In the genomic region with DNA sequence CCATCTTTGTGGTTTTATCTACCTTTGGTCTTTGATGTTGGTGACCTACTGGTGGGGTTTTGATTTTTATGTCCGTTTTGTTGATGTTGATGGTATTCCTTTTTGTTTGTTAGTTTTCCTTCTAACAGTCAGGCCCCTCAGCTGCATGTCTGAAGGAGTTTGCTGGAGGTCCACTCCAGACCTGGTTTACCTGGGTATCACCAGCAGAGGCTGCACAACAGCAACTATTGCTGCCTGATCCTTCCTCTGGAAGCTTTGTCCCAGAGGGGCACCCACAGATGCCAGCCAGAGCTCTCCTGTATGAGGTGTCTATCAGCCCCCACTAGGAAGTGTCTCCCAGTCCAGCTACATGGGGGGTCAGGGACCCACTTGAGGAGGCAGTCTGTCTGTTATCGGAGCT, we compare ENCODE assay signal across 1 cellular context.
TF ChIP-seq lines count a peak whose summit lies in the region.

No MANE protein-coding gene starts in this region.

TF ChIP-seq in HCT116, 20 proteins besides CTCF, POLR2A, EP300 and RAD21:
- no peak for TF ChIP-seq CBX3 (IDR thresholded peaks at IDR 0.05; ENCODE audit: low read depth)
- TF ChIP-seq, protein P1, sequence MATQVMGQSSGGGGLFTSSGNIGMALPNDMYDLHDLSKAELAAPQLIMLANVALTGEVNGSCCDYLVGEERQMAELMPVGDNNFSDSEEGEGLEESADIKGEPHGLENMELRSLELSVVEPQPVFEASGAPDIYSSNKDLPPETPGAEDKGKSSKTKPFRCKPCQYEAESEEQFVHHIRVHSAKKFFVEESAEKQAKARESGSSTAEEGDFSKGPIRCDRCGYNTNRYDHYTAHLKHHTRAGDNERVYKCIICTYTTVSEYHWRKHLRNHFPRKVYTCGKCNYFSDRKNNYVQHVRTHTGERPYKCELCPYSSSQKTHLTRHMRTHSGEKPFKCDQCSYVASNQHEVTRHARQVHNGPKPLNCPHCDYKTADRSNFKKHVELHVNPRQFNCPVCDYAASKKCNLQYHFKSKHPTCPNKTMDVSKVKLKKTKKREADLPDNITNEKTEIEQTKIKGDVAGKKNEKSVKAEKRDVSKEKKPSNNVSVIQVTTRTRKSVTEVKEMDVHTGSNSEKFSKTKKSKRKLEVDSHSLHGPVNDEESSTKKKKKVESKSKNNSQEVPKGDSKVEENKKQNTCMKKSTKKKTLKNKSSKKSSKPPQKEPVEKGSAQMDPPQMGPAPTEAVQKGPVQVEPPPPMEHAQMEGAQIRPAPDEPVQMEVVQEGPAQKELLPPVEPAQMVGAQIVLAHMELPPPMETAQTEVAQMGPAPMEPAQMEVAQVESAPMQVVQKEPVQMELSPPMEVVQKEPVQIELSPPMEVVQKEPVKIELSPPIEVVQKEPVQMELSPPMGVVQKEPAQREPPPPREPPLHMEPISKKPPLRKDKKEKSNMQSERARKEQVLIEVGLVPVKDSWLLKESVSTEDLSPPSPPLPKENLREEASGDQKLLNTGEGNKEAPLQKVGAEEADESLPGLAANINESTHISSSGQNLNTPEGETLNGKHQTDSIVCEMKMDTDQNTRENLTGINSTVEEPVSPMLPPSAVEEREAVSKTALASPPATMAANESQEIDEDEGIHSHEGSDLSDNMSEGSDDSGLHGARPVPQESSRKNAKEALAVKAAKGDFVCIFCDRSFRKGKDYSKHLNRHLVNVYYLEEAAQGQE (IDR thresholded peaks at IDR 0.05; ENCODE audit: low read depth) = no peak
- no peak for TF ChIP-seq SIN3A (IDR thresholded peaks at IDR 0.05; ENCODE audit: low read depth)
- TF ChIP-seq POLR2AphosphoS5 (IDR thresholded peaks at IDR 0.05; ENCODE audit: low read depth, low read length) = no peak
- TF ChIP-seq EZH2phosphoT487 (IDR thresholded peaks at IDR 0.05; ENCODE audit: borderline replicate concordance) = no peak
- TF ChIP-seq, protein P2, sequence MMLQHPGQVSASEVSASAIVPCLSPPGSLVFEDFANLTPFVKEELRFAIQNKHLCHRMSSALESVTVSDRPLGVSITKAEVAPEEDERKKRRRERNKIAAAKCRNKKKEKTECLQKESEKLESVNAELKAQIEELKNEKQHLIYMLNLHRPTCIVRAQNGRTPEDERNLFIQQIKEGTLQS (IDR thresholded peaks at IDR 0.05) = no peak
- no peak for TF ChIP-seq ELF1 (IDR thresholded peaks at IDR 0.05; ENCODE audit: borderline replicate concordance, low read depth)
- no peak for TF ChIP-seq EGR1 (IDR thresholded peaks at IDR 0.05; ENCODE audit: low read depth)
- TF ChIP-seq SRF (IDR thresholded peaks at IDR 0.05; ENCODE audit: low read depth) = no peak
- no peak for TF ChIP-seq FOSL1 (IDR thresholded peaks at IDR 0.05; ENCODE audit: low read depth)
- no peak for TF ChIP-seq EZH2 (IDR thresholded peaks at IDR 0.05)
- TF ChIP-seq TCF7L2 (IDR thresholded peaks at IDR 0.05; ENCODE audit: borderline replicate concordance, extremely low read depth, insufficient read depth, insufficient read length) = no peak
- TF ChIP-seq, protein P3, sequence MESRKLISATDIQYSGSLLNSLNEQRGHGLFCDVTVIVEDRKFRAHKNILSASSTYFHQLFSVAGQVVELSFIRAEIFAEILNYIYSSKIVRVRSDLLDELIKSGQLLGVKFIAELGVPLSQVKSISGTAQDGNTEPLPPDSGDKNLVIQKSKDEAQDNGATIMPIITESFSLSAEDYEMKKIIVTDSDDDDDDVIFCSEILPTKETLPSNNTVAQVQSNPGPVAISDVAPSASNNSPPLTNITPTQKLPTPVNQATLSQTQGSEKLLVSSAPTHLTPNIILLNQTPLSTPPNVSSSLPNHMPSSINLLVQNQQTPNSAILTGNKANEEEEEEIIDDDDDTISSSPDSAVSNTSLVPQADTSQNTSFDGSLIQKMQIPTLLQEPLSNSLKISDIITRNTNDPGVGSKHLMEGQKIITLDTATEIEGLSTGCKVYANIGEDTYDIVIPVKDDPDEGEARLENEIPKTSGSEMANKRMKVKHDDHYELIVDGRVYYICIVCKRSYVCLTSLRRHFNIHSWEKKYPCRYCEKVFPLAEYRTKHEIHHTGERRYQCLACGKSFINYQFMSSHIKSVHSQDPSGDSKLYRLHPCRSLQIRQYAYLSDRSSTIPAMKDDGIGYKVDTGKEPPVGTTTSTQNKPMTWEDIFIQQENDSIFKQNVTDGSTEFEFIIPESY (IDR thresholded peaks at IDR 0.05; ENCODE audit: extremely low read depth, insufficient replicate concordance, low read length) = no peak
- TF ChIP-seq, protein P4, sequence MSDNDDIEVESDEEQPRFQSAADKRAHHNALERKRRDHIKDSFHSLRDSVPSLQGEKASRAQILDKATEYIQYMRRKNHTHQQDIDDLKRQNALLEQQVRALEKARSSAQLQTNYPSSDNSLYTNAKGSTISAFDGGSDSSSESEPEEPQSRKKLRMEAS (IDR thresholded peaks at IDR 0.05) = no peak
- no peak for TF ChIP-seq JUND (IDR thresholded peaks at IDR 0.05)
- no peak for TF ChIP-seq ZFX (IDR thresholded peaks at IDR 0.05)
- TF ChIP-seq ZNF274 (IDR thresholded peaks at IDR 0.05; ENCODE audit: low read depth, low read length) = no peak
